In genomic region chr10:6108631-6109443, GRCh38 we compare ENCODE assay signal across 9 cellular contexts. TPM values are rescaled to one million over a fixed set of nuclear protein-coding genes. Genes with fewer than 3 reads are reported as not detected.
DNase-seq lines count a peak whose midpoint lies in the region; ATAC-seq and TF ChIP-seq lines count a peak whose summit lies in the region.
"Had no signal": no experiment of that assay in that cellular context is flagged by ENCODE, and none has a peak within 500 bp of the region (broad histone marks: within the 10 kb centered on the region; RNA-seq: fewer than 3 reads in every experiment).

No MANE protein-coding gene starts in this region.

- H3K4me1 Mint-ChIP-seq in CD8-positive, alpha-beta memory T cell, result peaks cover 25 to 43% (median 33%) of the 10 kb centered on the region in 3 donors
- peaks cover 45% of the 10 kb centered on the region for H3K4me1 Mint-ChIP-seq in GM23338

- peaks cover 22% of the 10 kb centered on the region for H3F3A ChIP-seq in GM23338 (replicated peaks; ENCODE audit: low read depth)

- peak overlapping the region; percentile 68 to 94 (median 86) for H3K27ac Mint-ChIP-seq in CD8-positive, alpha-beta memory T cell
- H3K27ac Mint-ChIP-seq in GM23338, result peak overlapping the region; percentile 91

- H2AFZ ChIP-seq in GM23338, result no peak overlapping the region

- H3K27ac ChIP-seq in CD8-positive, alpha-beta memory T cell (ENCODE audit: low read depth, low read length), result no peak overlapping the region
- H3K27ac ChIP-seq in GM23338 (ENCODE audit: low read depth) (peak overlapping the region; percentile 56), colonic mucosa (no peak overlapping the region), lower lobe of right lung (no peak overlapping the region)
- H3K27ac ChIP-seq: SJSA1 had no signal

- peak overlapping the region in 5 of 7 donors; percentile 57 to 73 (median 62) for H3K4me3 Mint-ChIP-seq in CD8-positive, alpha-beta memory T cell
- H3K4me3 Mint-ChIP-seq in GM23338, result peak overlapping the region; percentile 62

- POLR2A ChIA-PET in CD8-positive, alpha-beta memory T cell (lab: Charles Lee), result no interaction called here

- in situ Hi-C loops in SK-MEL-5 (cut with HindIII; ENCODE audit: low pct_unique_long_range_greater_than_20kb, low sequenced_read_pairs), result no loop called here

- peaks cover 15 to 91% (median 40%) of the 10 kb centered on the region in 3 donors for H3K36me3 Mint-ChIP-seq in CD8-positive, alpha-beta memory T cell
- peaks cover 78% of the 10 kb centered on the region for H3K36me3 Mint-ChIP-seq in GM23338 (ENCODE audit: low read depth)

- H3K27me3 ChIP-seq in CD8-positive, alpha-beta memory T cell (ENCODE audit: insufficient read depth, low read length, poor library complexity, severe bottlenecking), result no peaks in the 10 kb centered on the region
- H3K27me3 ChIP-seq in GM23338 (ENCODE audit: insufficient read depth) (no peaks in the 10 kb centered on the region), colonic mucosa (no peaks in the 10 kb centered on the region), lower lobe of right lung (ENCODE audit: low read depth) (no peaks in the 10 kb centered on the region)
- H3K27me3 ChIP-seq: SJSA1 had no signal

- H4K20me1 ChIP-seq in GM23338 (replicated peaks; ENCODE audit: insufficient read depth), result peaks cover 33% of the 10 kb centered on the region

- ATAC-seq in GM23338 (peak; percentile 96), lower lobe of right lung (peak; percentile 54 to 56), HG02973 (IDR thresholded peaks at IDR 0.05; ENCODE audit: unreplicated experiment) (no peak), HG02884 (IDR thresholded peaks at IDR 0.05; ENCODE audit: unreplicated experiment) (no peak), GM18517 (IDR thresholded peaks at IDR 0.05; ENCODE audit: unreplicated experiment) (no peak)

- H3K9me3 Mint-ChIP-seq in CD8-positive, alpha-beta memory T cell, result no peaks in the 10 kb centered on the region
- no peaks in the 10 kb centered on the region for H3K9me3 Mint-ChIP-seq in GM23338

- no peaks in the 10 kb centered on the region for H3K9me3 ChIP-seq in CD8-positive, alpha-beta memory T cell (ENCODE audit: low read length)
- H3K9me3 ChIP-seq in colonic mucosa, result no peaks in the 10 kb centered on the region
- H3K9me3 ChIP-seq in lower lobe of right lung, result no peaks in the 10 kb centered on the region
- H3K9me3 ChIP-seq: SJSA1 had no signal

- H3K4me2 ChIP-seq in GM23338, result peak overlapping the region; percentile 25; the same call in 1 of the 2 replicates

- peak; percentile 68 to 87 for TF ChIP-seq CTCF in GM23338 (conservative IDR thresholded peaks at IDR 0.05; ENCODE audit: low read depth in 2 of 2)
- peak; percentile 67 for TF ChIP-seq CTCF in colonic mucosa (IDR thresholded peaks at IDR 0.05)
- TF ChIP-seq CTCF in lower lobe of right lung (IDR thresholded peaks at IDR 0.05), result peak; percentile 72

- DNase-seq in CD8-positive, alpha-beta memory T cell, result peak in 3 of 5 donors; percentile 22 to 54 (median 45)
- peak; percentile 90 for DNase-seq in GM23338 (ENCODE audit: low spot score)
- peak; percentile 51 for DNase-seq in SK-MEL-5 (ENCODE audit: low read depth, low spot score)
- DNase-seq in colonic mucosa, result peak; percentile 35
- DNase-seq in lower lobe of right lung, result no peak

- H3K9ac ChIP-seq in colonic mucosa (ENCODE audit: low read depth in 2 of 2, low read length in 2 of 2), result no peak overlapping the region

- H3K4me1 ChIP-seq in CD8-positive, alpha-beta memory T cell (ENCODE audit: insufficient read depth, low read length), result peaks cover 10% of the 10 kb centered on the region
- H3K4me1 ChIP-seq in GM23338 (ENCODE audit: insufficient read depth) (peaks cover 40% of the 10 kb centered on the region), colonic mucosa (peaks cover 3% of the 10 kb centered on the region), lower lobe of right lung (peaks cover 8% of the 10 kb centered on the region)
- H3K4me1 ChIP-seq: SJSA1 had no signal

- H3K4me3 ChIP-seq in CD8-positive, alpha-beta memory T cell (ENCODE audit: low read length), result no peak overlapping the region
- H3K4me3 ChIP-seq in GM23338 (no peak overlapping the region), colonic mucosa (no peak overlapping the region), lower lobe of right lung (no peak overlapping the region)
- H3K4me3 ChIP-seq: SJSA1 had no signal

- intact Hi-C loops in colonic mucosa (cut with DNase I) (loop anchor here (2.0 kb wide), 1 partner anchor 94 kb away; the partner anchor contains the start of gene PFKFB3), lower lobe of right lung (cut with DNase I) (loop anchor here (5.0 kb wide), 1 partner anchor 293 kb away; no protein-coding TSS in a partner anchor)

- H3K27me3 Mint-ChIP-seq in CD8-positive, alpha-beta memory T cell, result peaks cover 0 to 1% of the 10 kb centered on the region in 2 donors
- peaks cover 1% of the 10 kb centered on the region for H3K27me3 Mint-ChIP-seq in GM23338 (ENCODE audit: insufficient read depth, low read depth, poor library complexity)

- CTCF ChIA-PET in CD8-positive, alpha-beta memory T cell (lab: Charles Lee), result interaction anchor here (0.8 to 4.6 kb wide), 9 partner anchors 20 to 301 kb away, joined by 3 to 25 read pairs (median 6); partner anchors contain the start of gene PFKFB3

- peaks cover 31% of the 10 kb centered on the region for H3K79me2 ChIP-seq in GM23338 (replicated peaks; ENCODE audit: insufficient read depth)

- H3K9me2 ChIP-seq in GM23338 (ENCODE audit: insufficient read depth), result no peaks in the 10 kb centered on the region

- peaks cover 67% of the 10 kb centered on the region for H3K36me3 ChIP-seq in CD8-positive, alpha-beta memory T cell (ENCODE audit: insufficient read depth, low read length)
- peaks cover 30% of the 10 kb centered on the region for H3K36me3 ChIP-seq in GM23338 (ENCODE audit: insufficient read depth)
- H3K36me3 ChIP-seq in colonic mucosa, result peaks cover 15% of the 10 kb centered on the region
- peaks cover 99% of the 10 kb centered on the region for H3K36me3 ChIP-seq in lower lobe of right lung

TF ChIP-seq in GM23338, 12 proteins besides CTCF, POLR2A, EP300 and RAD21 (continues in another document):
- peak; percentile 17; the same call in 1 of the 2 replicates for TF ChIP-seq NANOG (IDR thresholded peaks at IDR 0.05; ENCODE audit: borderline replicate concordance)
- TF ChIP-seq POLR2AphosphoS5 (IDR thresholded peaks at IDR 0.05; ENCODE audit: low read depth), result 0 out of 2 replicates have a peak, but pooled peaks have one; percentile 26
- no peak for TF ChIP-seq REST (IDR thresholded peaks at IDR 0.05; ENCODE audit: unreplicated experiment)

RNA-seq across cellular contexts. Expression of gene RBM17, which starts 20.0 kb away (rescaled TPM):
- 100 to 1,000 TPM; 269 to 282 TPM for total RNA-seq in CD8-positive, alpha-beta memory T cell
- polyA plus RNA-seq in CD8-positive, alpha-beta memory T cell, result 91.8 TPM
- 54.7 and 90.5 TPM in 2 replicates for total RNA-seq in GM23338 (2014; rRNA removed; shearing (Covaris generic))
- 257 and 281 TPM in 2 replicates for polyA plus RNA-seq in GM23338 (2016; fragmentation: Nextera tagmentation; extraction: Ambion mirVana)
- total RNA-seq in SK-MEL-5 (2014; rRNA removed; shearing (Covaris generic)), result 19.0 and 23.1 TPM in 2 replicates
- polyA plus RNA-seq in SK-MEL-5 (2015; cell fraction: cytosol; rRNA removed), result 35.3 and 35.6 TPM in 2 replicates
- 115 and 165 TPM in 2 replicates for polyA plus RNA-seq in SK-MEL-5 (2015; cell fraction: nucleus; rRNA removed)
- total RNA-seq in colonic mucosa (100 to 1,000 TPM in 1 of 2 donors, 10 to 100 TPM in 1; 80.3 to 110 TPM), lower lobe of right lung (90.8 TPM)

RNA-seq across cellular contexts. Expression of gene IL2RA, which starts 46.7 kb away (rescaled TPM):
- total RNA-seq in CD8-positive, alpha-beta memory T cell, result 1,000 to 10,000 TPM; 1,178 to 1,224 TPM
- polyA plus RNA-seq in CD8-positive, alpha-beta memory T cell, result 8.3 TPM
- total RNA-seq in GM23338 (2014; rRNA removed; shearing (Covaris generic)), result not detected in 2 replicates
- polyA plus RNA-seq in GM23338 (2016; fragmentation: Nextera tagmentation; extraction: Ambion mirVana), result not detected in 2 replicates
- total RNA-seq in SK-MEL-5 (2014; rRNA removed; shearing (Covaris generic)), result not detected in 2 replicates
- polyA plus RNA-seq in SK-MEL-5 (2015; cell fraction: cytosol; rRNA removed), result not detected in 2 replicates
- not detected in 2 replicates for polyA plus RNA-seq in SK-MEL-5 (2015; cell fraction: nucleus; rRNA removed)
- total RNA-seq in colonic mucosa (1 to 10 TPM; 1.7 to 2.4 TPM), lower lobe of right lung (2.9 TPM)
- total RNA-seq: SJSA1 had no signal

Comparison
In these comparisons a context has a peak if more than half of its experiments do, and no peak if none do; other contexts are left out.
1. ATAC-seq: peak in GM23338 (single experiment) and lower lobe of right lung (2 of 2); none in HG02973 (single experiment), HG02884 (single experiment) and GM18517 (single experiment).
2. RNA of gene IL2RA, which starts 46.7 kb away (total RNA-seq): 1,178 to 1,224 TPM in CD8-positive, alpha-beta memory T cell; 2.9 TPM in lower lobe of right lung (single experiment), 1.7 to 2.4 TPM in colonic mucosa, not detected in GM23338 and not detected in SK-MEL-5; every median in the first group is over 100 times any median in the second.
3. Peak in every context shown above with its lines, with median percentiles within 50 percentile points of each other: CTCF ChIP-seq.